Comparison of ENCODE assay signal across 12 cellular contexts in the genomic region with DNA sequence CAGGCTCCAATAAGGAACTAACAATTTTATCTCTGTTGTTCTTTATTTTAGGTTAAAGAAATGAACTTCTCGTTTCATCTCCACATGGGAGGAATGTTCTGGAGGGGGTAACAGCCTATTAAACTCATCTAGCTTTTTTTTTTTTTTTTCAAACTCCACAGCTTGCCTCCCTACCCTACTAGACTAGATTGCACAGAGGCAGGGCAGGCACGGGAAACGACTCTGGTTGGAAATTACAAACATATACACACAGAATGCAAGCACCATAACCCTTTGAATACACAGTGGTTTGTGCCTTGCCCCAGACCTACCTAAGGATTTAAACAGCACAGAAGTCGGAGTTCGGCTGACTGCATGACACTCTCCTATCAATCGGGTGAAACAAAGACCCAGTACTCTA. TPM values are rescaled to one million over a fixed set of nuclear protein-coding genes. Genes with fewer than 3 reads are reported as not detected.
DNase-seq lines count a peak whose midpoint lies in the region; ATAC-seq, FAIRE-seq and TF ChIP-seq lines count a peak whose summit lies in the region.
"Had no signal": no experiment of that assay in that cellular context is flagged by ENCODE, and none has a peak within 500 bp of the region (broad histone marks: within the 10 kb centered on the region; RNA-seq: fewer than 3 reads in every experiment).

No MANE protein-coding gene starts in this region.

- H3K4me1 Mint-ChIP-seq in CD4-positive, alpha-beta memory T cell = peaks cover 40 to 72% (median 48%) of the 10 kb centered on the region in 4 donors
- H3K4me1 Mint-ChIP-seq in central memory CD8-positive, alpha-beta T cell = peaks cover 44% of the 10 kb centered on the region
- H3K4me1 Mint-ChIP-seq in nephron progenitor cell = peaks cover 62% of the 10 kb centered on the region

- peak overlapping the region; percentile 72 to 97 (median 96) for H3K27ac Mint-ChIP-seq in CD4-positive, alpha-beta memory T cell
- peak overlapping the region; percentile 97 for H3K27ac Mint-ChIP-seq in central memory CD8-positive, alpha-beta T cell (ENCODE audit: low read depth)
- H3K27ac Mint-ChIP-seq in nephron progenitor cell = no peak overlapping the region

- no peaks in the 10 kb centered on the region for H3K27me3 Mint-ChIP-seq in CD4-positive, alpha-beta memory T cell
- no peaks in the 10 kb centered on the region for H3K27me3 Mint-ChIP-seq in central memory CD8-positive, alpha-beta T cell
- H3K27me3 Mint-ChIP-seq in nephron progenitor cell (ENCODE audit: low read depth, poor library complexity) = peaks cover 10% of the 10 kb centered on the region

- DNase-seq in CD4-positive, alpha-beta memory T cell = no peak
- no peak for DNase-seq in Karpas-422
- no peak for DNase-seq in central memory CD8-positive, alpha-beta T cell (ENCODE audit: low spot score in 2 of 2)
- DNase-seq in nephron progenitor cell = no peak
- no peak for DNase-seq in stimulated activated naive CD4-positive, alpha-beta T cell treated with Interleukin-2 at 50 U/mL for 16 hours (lab: John Stamatoyannopoulos, UW)
- DNase-seq in RCC 7860 (ENCODE audit: low spot score) = no peak
- DNase-seq in GDM1 (lab: John Stamatoyannopoulos, UW) = no peak
- no peak for DNase-seq in NCI-H526 (lab: John Stamatoyannopoulos, UW)
- DNase-seq: hypothalamus, pancreas had no signal

- CTCF ChIA-PET in CD4-positive, alpha-beta memory T cell (lab: Charles Lee; ENCODE audit: partially characterized antibody) = interaction anchor here (0.7 to 2.6 kb wide), 6 partner anchors 38 to 279 kb away, joined by 3 to 8 read pairs (median 4); no protein-coding TSS in a partner anchor

- peaks cover 44% of the 10 kb centered on the region; the same call in 1 of the 2 replicates for H4K20me1 ChIP-seq in Karpas-422 (ENCODE audit: insufficient read depth, low read depth, low read length)

- no peak for TF ChIP-seq CTCF in nephron progenitor cell (IDR thresholded peaks at IDR 0.05)

- no peaks in the 10 kb centered on the region for H3K9me3 ChIP-seq in CD4-positive, alpha-beta memory T cell (ENCODE audit: control insufficient read depth in 1 of 2, low read length in 2 of 2)
- no peaks in the 10 kb centered on the region for H3K9me3 ChIP-seq in Karpas-422 (ENCODE audit: low read length)
- H3K9me3 ChIP-seq: pancreas had no signal

- H3K4me1 ChIP-seq in CD4-positive, alpha-beta memory T cell (ENCODE audit: insufficient read depth, low read length) = peaks cover 63% of the 10 kb centered on the region
- peaks cover 37% of the 10 kb centered on the region for H3K4me1 ChIP-seq in Karpas-422 (ENCODE audit: low read length)

- no peaks in the 10 kb centered on the region for H3K9me3 Mint-ChIP-seq in CD4-positive, alpha-beta memory T cell
- H3K9me3 Mint-ChIP-seq in central memory CD8-positive, alpha-beta T cell = no peaks in the 10 kb centered on the region
- peaks cover 59% of the 10 kb centered on the region for H3K9me3 Mint-ChIP-seq in nephron progenitor cell

- H3K27ac ChIP-seq in CD4-positive, alpha-beta memory T cell (ENCODE audit: low read depth, low read length) = peak overlapping the region; percentile 96
- H3K27ac ChIP-seq in Karpas-422 (ENCODE audit: low read length) = no peak overlapping the region
- H3K27ac ChIP-seq: KMS-11, pancreas had no signal

- intact Hi-C loops in CD4-positive, alpha-beta memory T cell (cut with micrococcal nuclease) = loop anchor here (5.0 to 10.0 kb wide), 5 partner anchors 38 to 400 kb away; a partner anchor contains a TSS

- no peaks in the 10 kb centered on the region for H3K9me2 ChIP-seq in Karpas-422 (replicated peaks; ENCODE audit: insufficient read depth, low read length)

- H3K36me3 Mint-ChIP-seq in CD4-positive, alpha-beta memory T cell = peaks cover 0 to 42% of the 10 kb centered on the region in 2 donors
- H3K36me3 Mint-ChIP-seq in central memory CD8-positive, alpha-beta T cell (ENCODE audit: insufficient read depth) = peaks cover 23% of the 10 kb centered on the region
- H3K36me3 Mint-ChIP-seq in nephron progenitor cell (ENCODE audit: low read depth) = peaks cover 10% of the 10 kb centered on the region

- peak overlapping the region; percentile 23 to 75 for H3K4me3 ChIP-seq in CD4-positive, alpha-beta memory T cell (ENCODE audit: low read length in 2 of 2)
- peak overlapping the region; percentile 92; the same call in 1 of the 2 replicates for H3K4me3 ChIP-seq in Karpas-422 (ENCODE audit: low read length)
- H3K4me3 ChIP-seq: pancreas had no signal

- H2AFZ ChIP-seq in Karpas-422 (ENCODE audit: low read length) = no peak overlapping the region

- FAIRE-seq in RCC 7860 (lab: Jason Lieb, UNC) = no peak
- FAIRE-seq: pancreas had no signal

- H3K9ac ChIP-seq in Karpas-422 (ENCODE audit: low read length) = peak overlapping the region; percentile 91
- H3K9ac ChIP-seq: KMS-11 had no signal

- H3K36me3 ChIP-seq in CD4-positive, alpha-beta memory T cell (ENCODE audit: insufficient read depth, low read length) = no peaks in the 10 kb centered on the region
- peaks cover 5% of the 10 kb centered on the region for H3K36me3 ChIP-seq in Karpas-422 (ENCODE audit: insufficient read depth, low read length)
- H3K36me3 ChIP-seq: pancreas had no signal

- no peak for ATAC-seq in central memory CD8-positive, alpha-beta T cell (replicated peaks; ENCODE audit: extremely low read depth, poor library complexity, severe bottlenecking)
- ATAC-seq: pancreas had no signal

- H3K79me2 ChIP-seq in Karpas-422 (ENCODE audit: low read length) = peaks cover 67% of the 10 kb centered on the region

- POLR2A ChIA-PET in CD4-positive, alpha-beta memory T cell (lab: Charles Lee; ENCODE audit: partially characterized antibody) = interaction anchor here (0.8 to 2.1 kb wide), 8 partner anchors 27 to 284 kb away, joined by 3 to 14 read pairs (median 4); a partner anchor contains a TSS

- H3K27me3 ChIP-seq in CD4-positive, alpha-beta memory T cell (ENCODE audit: insufficient read depth, low read length) = no peaks in the 10 kb centered on the region
- H3K27me3 ChIP-seq in Karpas-422 (ENCODE audit: low read length) = no peaks in the 10 kb centered on the region
- H3K27me3 ChIP-seq: pancreas had no signal

- peak overlapping the region; percentile 92 for H3K4me2 ChIP-seq in Karpas-422 (ENCODE audit: low read depth, low read length, poor library complexity, severe bottlenecking)

- peak overlapping the region; percentile 89 to 97 (median 96) for H3K4me3 Mint-ChIP-seq in CD4-positive, alpha-beta memory T cell
- peak overlapping the region; percentile 95 for H3K4me3 Mint-ChIP-seq in central memory CD8-positive, alpha-beta T cell
- H3K4me3 Mint-ChIP-seq in nephron progenitor cell = peak overlapping the region; percentile 62

RNA-seq across cellular contexts. Expression of a gene that starts 2.7 kb away (rescaled TPM):
- 100 to 1,000 TPM; 103 to 108 TPM for total RNA-seq in CD4-positive, alpha-beta memory T cell
- polyA plus RNA-seq in CD4-positive, alpha-beta memory T cell = 10 to 100 TPM in 1 of 2 donors, 1 to 10 TPM in 1; 9.5 to 26.5 TPM
- 20.4 and 27.5 TPM in 2 replicates for total RNA-seq in Karpas-422 (2014; rRNA removed; shearing (Covaris generic); ENCODE audit: low replicate concordance)

RNA-seq across cellular contexts. Expression of a gene that starts 49.2 kb away (rescaled TPM):
- total RNA-seq in CD4-positive, alpha-beta memory T cell = not detected
- not detected for polyA plus RNA-seq in CD4-positive, alpha-beta memory T cell
- not detected in 2 replicates for total RNA-seq in Karpas-422 (2014; rRNA removed; shearing (Covaris generic); ENCODE audit: low replicate concordance)
- total RNA-seq: Daoy, pancreas had no signal
- polyA plus RNA-seq: pancreas had no signal
